ENCODE assay signal across 12 cellular contexts in genomic region chr15:35603298-35603697, GRCh38. TPM values are rescaled to one million over a fixed set of nuclear protein-coding genes. Genes with fewer than 3 reads are reported as not detected.
DNase-seq lines count a peak whose midpoint lies in the region; ATAC-seq and TF ChIP-seq lines count a peak whose summit lies in the region.
"Had no signal": no experiment of that assay in that cellular context is flagged by ENCODE, and none has a peak within 500 bp of the region (broad histone marks: within the 10 kb centered on the region; RNA-seq: fewer than 3 reads in every experiment).

No MANE protein-coding gene starts in this region.

- no peaks in the 10 kb centered on the region for H3K36me3 Mint-ChIP-seq in CD8-positive, alpha-beta T cell
- no peaks in the 10 kb centered on the region for H3K36me3 Mint-ChIP-seq in Caco-2 (ENCODE audit: insufficient read depth, unreplicated experiment)

- H3K9me3 ChIP-seq in CD8-positive, alpha-beta T cell (ENCODE audit: low read length), result no peaks in the 10 kb centered on the region
- H3K9me3 ChIP-seq in Caco-2, result no peaks in the 10 kb centered on the region
- H3K9me3 ChIP-seq: adrenal gland, gastroesophageal sphincter had no signal

- CTCF ChIA-PET in CD8-positive, alpha-beta T cell (lab: Charles Lee), result no interaction called here
- CTCF ChIA-PET in Caco-2 (lab: Charles Lee), result no interaction called here

- TF ChIP-seq CTCF in choroid plexus epithelial cell (conservative IDR thresholded peaks at IDR 0.05; ENCODE audit: low read depth, low read length) (no peak), Caco-2 (IDR thresholded peaks at IDR 0.05; ENCODE audit: insufficient read depth in 1 of 2, low read depth in 1 of 2, low read length in 1 of 2, severe bottlenecking in 1 of 2, unreplicated experiment in 1 of 2) (no peak)
- no peak for TF ChIP-seq CTCF in CD8-positive, alpha-beta T cell (IDR thresholded peaks at IDR 0.05)

- DNase-seq in choroid plexus epithelial cell (ENCODE audit: low read depth) (peak; percentile 82), HT-29 (ENCODE audit: low spot score) (no peak), GF-D8 (lab: John Stamatoyannopoulos, UW) (no peak), Caco-2 (no peak)
- no peak for DNase-seq in CD8-positive, alpha-beta T cell
- DNase-seq: adrenal gland, H9, KBM-7, right cardiac atrium had no signal

- no peaks in the 10 kb centered on the region for H3K36me3 ChIP-seq in CD8-positive, alpha-beta T cell (ENCODE audit: insufficient read depth, low read length)
- no peaks in the 10 kb centered on the region for H3K36me3 ChIP-seq in Caco-2 (ENCODE audit: control insufficient read depth, insufficient read depth, low read length)
- H3K36me3 ChIP-seq: adrenal gland, gastroesophageal sphincter had no signal

- H3K4me3 ChIP-seq in choroid plexus epithelial cell (ENCODE audit: low read depth, low read length) (no peak overlapping the region), Caco-2 (ENCODE audit: low read depth, low read length) (no peak overlapping the region)
- H3K4me3 ChIP-seq in CD8-positive, alpha-beta T cell (ENCODE audit: low read depth, low read length), result no peak overlapping the region
- H3K4me3 ChIP-seq: adrenal gland, gastroesophageal sphincter had no signal

- no peak overlapping the region for H3K4me3 Mint-ChIP-seq in CD8-positive, alpha-beta T cell
- H3K4me3 Mint-ChIP-seq in Caco-2 (ENCODE audit: unreplicated experiment), result no peak overlapping the region
- H3K4me3 Mint-ChIP-seq: H9 had no signal

- no peaks in the 10 kb centered on the region for H3K4me1 ChIP-seq in CD8-positive, alpha-beta T cell (ENCODE audit: insufficient read depth, low read length)
- H3K4me1 ChIP-seq in Caco-2, result no peaks in the 10 kb centered on the region

- H3K27ac ChIP-seq in CD8-positive, alpha-beta T cell (ENCODE audit: low read depth, low read length), result no peak overlapping the region
- H3K27ac ChIP-seq: adrenal gland, gastroesophageal sphincter had no signal

- intact Hi-C loops in CD8-positive, alpha-beta T cell (cut with DNase I, micrococcal nuclease), result no loop called here
- intact Hi-C loops in Caco-2 (cut with micrococcal nuclease; ENCODE audit: unreplicated experiment), result no loop called here

- H3K27ac Mint-ChIP-seq in CD8-positive, alpha-beta T cell, result no peak overlapping the region
- no peak overlapping the region for H3K27ac Mint-ChIP-seq in Caco-2 (ENCODE audit: unreplicated experiment)
- H3K27ac Mint-ChIP-seq: H9 had no signal

- H3K27me3 ChIP-seq in CD8-positive, alpha-beta T cell (ENCODE audit: insufficient read depth, low read length), result no peaks in the 10 kb centered on the region
- H3K27me3 ChIP-seq in Caco-2 (replicated peaks; ENCODE audit: control insufficient read depth, insufficient read depth, low read length), result no peaks in the 10 kb centered on the region
- H3K27me3 ChIP-seq: adrenal gland, gastroesophageal sphincter had no signal

- no peaks in the 10 kb centered on the region for H3K4me1 Mint-ChIP-seq in CD8-positive, alpha-beta T cell (ENCODE audit: low read depth)
- no peaks in the 10 kb centered on the region for H3K4me1 Mint-ChIP-seq in Caco-2 (ENCODE audit: low read depth, unreplicated experiment)
- H3K4me1 Mint-ChIP-seq: H9 had no signal

- H3K27me3 Mint-ChIP-seq in CD8-positive, alpha-beta T cell (ENCODE audit: low read depth), result peaks cover 4% of the 10 kb centered on the region
- peaks cover 2% of the 10 kb centered on the region for H3K27me3 Mint-ChIP-seq in Caco-2 (ENCODE audit: insufficient read depth, unreplicated experiment)

- POLR2A ChIA-PET in CD8-positive, alpha-beta T cell (lab: Charles Lee), result no interaction called here
- POLR2A ChIA-PET in Caco-2 (lab: Charles Lee), result no interaction called here

- ATAC-seq in GM19372 (IDR thresholded peaks at IDR 0.05; ENCODE audit: low read depth, unreplicated experiment) (peak; percentile 69), HG03045 (IDR thresholded peaks at IDR 0.05; ENCODE audit: unreplicated experiment) (peak; percentile 62)
- ATAC-seq in CD8-positive, alpha-beta T cell, result no peak
- ATAC-seq: gastroesophageal sphincter, right cardiac atrium had no signal

- BruUV-seq in Caco-2 (replicated peaks; lab: Mats Ljungman, UMichigan), result no TSS peak

- no peaks in the 10 kb centered on the region for H3K9me3 Mint-ChIP-seq in CD8-positive, alpha-beta T cell
- H3K9me3 Mint-ChIP-seq in Caco-2 (ENCODE audit: unreplicated experiment), result no peaks in the 10 kb centered on the region
- H3K9me3 Mint-ChIP-seq: H9 had no signal

RNA-seq across cellular contexts. Expression of gene DPH6, which starts 57.3 kb away (rescaled TPM):
- 1 to 10 TPM; 5.1 to 6.1 TPM for total RNA-seq in CD8-positive, alpha-beta T cell
- 9.3 and 27.3 TPM in 2 replicates for total RNA-seq in HT-29 (2014; rRNA removed; shearing (Covaris generic))
- total RNA-seq in Caco-2 (2022), result 24.0 and 27.1 TPM in 2 replicates
